8 cellular contexts compared by ENCODE assay signal in genomic region chr19:48492925-48493717, GRCh38. TPM values are rescaled to one million over a fixed set of nuclear protein-coding genes. Genes with fewer than 3 reads are reported as not detected.
DNase-seq lines count a peak whose midpoint lies in the region; ATAC-seq, FAIRE-seq and TF ChIP-seq lines count a peak whose summit lies in the region.

No MANE protein-coding gene starts in this region.

- no peak for TF ChIP-seq EP300 in HepG2 (IDR thresholded peaks at IDR 0.05; ENCODE audit: low read depth in 2 of 2, low read length in 2 of 2)
- TF ChIP-seq EP300 in HepG2 (CRISPR knock-in tag; IDR thresholded peaks at IDR 0.05; ENCODE audit: borderline replicate concordance): no peak

- H3K36me3 ChIP-seq in A673 (ENCODE audit: insufficient read depth, low read length, poor library complexity, severe bottlenecking) (no peaks in the 10 kb centered on the region), HepG2 (replicated peaks in 1 of 2; ENCODE audit: control insufficient read depth in 1 of 2, insufficient read depth in 2 of 2, low read length in 2 of 2) (no peaks in the 10 kb centered on the region; a peak in 1 of 5 replicates)

- POLR2A ChIA-PET in A673 (lab: Charles Lee; ENCODE audit: low non-redundant PET): interaction anchor here (0.5 to 0.6 kb wide), 6 partner anchors 30 to 1267 kb away, joined by 5 to 10 read pairs (median 9); partner anchors contain the start of gene RUVBL2
- POLR2A ChIA-PET in activated CD4-positive, alpha-beta T cell treated with anti-CD3 and anti-CD28 coated beads, Interleukin-2, amount 10 ng/mL, durations not matched to agents 7 days and 5 days (lab: Charles Lee): interaction anchor here (0.6 kb wide), 1 partner anchor 126 kb away, joined by 4 read pairs; the partner anchor contains the start of genes RPL18 and SPHK2
- POLR2A ChIA-PET in HepG2 (lab: Yijun Ruan, JAX): interaction anchor here (0.6 to 1.6 kb wide), 8 partner anchors 9 to 169 kb away, joined by 3 to 9 read pairs (median 4); partner anchors contain the start of genes RPL18 and SPHK2

- H3K4me1 Mint-ChIP-seq in activated CD4-positive, alpha-beta T cell treated with anti-CD3 and anti-CD28 coated beads, Interleukin-2, amount 10 ng/mL, durations not matched to agents 7 days and 5 days: peaks cover 46% of the 10 kb centered on the region
- peaks cover 49% of the 10 kb centered on the region for H3K4me1 Mint-ChIP-seq in dendritic cell treated with granulocyte-macrophage colony-stimulating factor and Interleukin-4, amounts not matched to agents 40 ng/mL and 50 ng/mL, for 4 days (ENCODE audit: low read depth)

- no peak overlapping the region for H3K9ac ChIP-seq in HepG2 (ENCODE audit: insufficient read depth, low read depth, low read length)

- TF ChIP-seq POLR2A in HepG2 (IDR thresholded peaks at IDR 0.05; ENCODE audit: insufficient read depth in 1 of 2, low read depth in 2 of 2, low read length in 2 of 2): no peak

- H3K36me3 Mint-ChIP-seq in activated CD4-positive, alpha-beta T cell treated with anti-CD3 and anti-CD28 coated beads, Interleukin-2, amount 10 ng/mL, durations not matched to agents 7 days and 5 days (ENCODE audit: low read depth): peaks cover 4% of the 10 kb centered on the region
- no peaks in the 10 kb centered on the region for H3K36me3 Mint-ChIP-seq in dendritic cell treated with granulocyte-macrophage colony-stimulating factor and Interleukin-4, amounts not matched to agents 40 ng/mL and 50 ng/mL, for 4 days (ENCODE audit: low read depth)

- in situ Hi-C loops in HepG2 (cut with HindIII; ENCODE audit: extremely low pct_ligation_motif_present, low pct_unique_long_range_greater_than_20kb): no loop called here

- no peak overlapping the region for H2AFZ ChIP-seq in HepG2 (ENCODE audit: low read length)

- H3K9me3 Mint-ChIP-seq in activated CD4-positive, alpha-beta T cell treated with anti-CD3 and anti-CD28 coated beads, Interleukin-2, amount 10 ng/mL, durations not matched to agents 7 days and 5 days: no peaks in the 10 kb centered on the region
- H3K9me3 Mint-ChIP-seq in dendritic cell treated with granulocyte-macrophage colony-stimulating factor and Interleukin-4, amounts not matched to agents 40 ng/mL and 50 ng/mL, for 4 days: no peaks in the 10 kb centered on the region

- ATAC-seq in GM18861 (IDR thresholded peaks at IDR 0.05; ENCODE audit: unreplicated experiment) (peak; percentile 49), HG03097 (IDR thresholded peaks at IDR 0.05; ENCODE audit: low FRiP score, unreplicated experiment) (peak; percentile 55), HepG2 (peak; percentile 86)

- H3K27ac ChIP-seq in A673 (ENCODE audit: low read depth, low read length, poor library complexity, severe bottlenecking): peak overlapping the region; percentile 77
- peak overlapping the region; percentile 22 for H3K27ac ChIP-seq in HepG2 (ENCODE audit: extremely low read length, insufficient read depth, low read length)

- CTCF ChIA-PET in A673 (lab: Charles Lee) (interaction anchor here (0.5 to 1.4 kb wide), 7 partner anchors 13 to 102 kb away, joined by 3 to 12 read pairs (median 7); partner anchors contain the start of genes KDELR1 and LMTK3), HepG2 (lab: Yijun Ruan, JAX; ENCODE audit: low intra/inter-chr PET ratio, low total read pairs) (no interaction called here)
- CTCF ChIA-PET in activated CD4-positive, alpha-beta T cell treated with anti-CD3 and anti-CD28 coated beads, Interleukin-2, amount 10 ng/mL, durations not matched to agents 7 days and 5 days (lab: Charles Lee): interaction anchor here (0.6 to 3.7 kb wide), 7 partner anchors 10 to 90 kb away, joined by 3 to 24 read pairs (median 3); no protein-coding TSS in a partner anchor

- H3K27me3 Mint-ChIP-seq in activated CD4-positive, alpha-beta T cell treated with anti-CD3 and anti-CD28 coated beads, Interleukin-2, amount 10 ng/mL, durations not matched to agents 7 days and 5 days: peaks cover 53% of the 10 kb centered on the region
- peaks cover 65% of the 10 kb centered on the region for H3K27me3 Mint-ChIP-seq in dendritic cell treated with granulocyte-macrophage colony-stimulating factor and Interleukin-4, amounts not matched to agents 40 ng/mL and 50 ng/mL, for 4 days

- no peak for TF ChIP-seq CTCF in A673 (conservative IDR thresholded peaks at IDR 0.05; ENCODE audit: low read depth, low read length)
- no peak for TF ChIP-seq CTCF in HepG2 (CRISPR knock-in tag; IDR thresholded peaks at IDR 0.05)

- peaks cover 31% of the 10 kb centered on the region for H3K4me1 ChIP-seq in A673 (ENCODE audit: insufficient read depth, low read length, poor library complexity, severe bottlenecking)
- H3K4me1 ChIP-seq in HepG2 (ENCODE audit: insufficient read depth, low read length): peaks cover 36% of the 10 kb centered on the region

- H3K4me2 ChIP-seq in HepG2 (ENCODE audit: low read depth, low read length): 0 out of 2 replicates have a peak overlapping the region, but pooled peaks have one; percentile 39

- H3K4me3 ChIP-seq in A673 (ENCODE audit: low read depth, low read length, poor library complexity, severe bottlenecking) (peak overlapping the region; percentile 61), HepG2 (replicated peaks in 1 of 3; ENCODE audit: insufficient read depth in 1 of 3, low read depth in 2 of 3, low read length in 3 of 3) (peak overlapping the region in 1 of 3 experiments; percentile 43; a peak in 1 of 6 replicates)

- 60% methylated on average over 47 of the region's 47 CpGs for WGBS in HepG2 (ENCODE audit: low lambda C conversion rate)

- peak overlapping the region; percentile 67 for H3K4me3 Mint-ChIP-seq in activated CD4-positive, alpha-beta T cell treated with anti-CD3 and anti-CD28 coated beads, Interleukin-2, amount 10 ng/mL, durations not matched to agents 7 days and 5 days
- peak overlapping the region; percentile 82 for H3K4me3 Mint-ChIP-seq in dendritic cell treated with granulocyte-macrophage colony-stimulating factor and Interleukin-4, amounts not matched to agents 40 ng/mL and 50 ng/mL, for 4 days

- no peaks in the 10 kb centered on the region for H3K27me3 ChIP-seq in A673 (replicated peaks; ENCODE audit: insufficient read depth, low read depth, low read length, poor library complexity)
- H3K27me3 ChIP-seq in HepG2 (ENCODE audit: control insufficient read depth in 1 of 2, insufficient read depth in 2 of 2, low read length in 2 of 2): no peaks in the 10 kb centered on the region

- intact Hi-C loops in A673 (cut with micrococcal nuclease; ENCODE audit: unreplicated experiment) (loop anchor here (5.0 kb wide), 1 partner anchor 171 kb away; a partner anchor contains a TSS), HepG2 (cut with micrococcal nuclease; ENCODE audit: unreplicated experiment) (no loop called here)
- intact Hi-C loops in dendritic cell treated with granulocyte-macrophage colony-stimulating factor and Interleukin-4, amounts not matched to agents 40 ng/mL and 50 ng/mL, for 4 days (cut with micrococcal nuclease): loop anchor here (1.0 to 5.0 kb wide), 2 partner anchors 24 to 114 kb away; partner anchors contain the start of genes CYTH2 and SPACA4

- peak overlapping the region; percentile 82 for H3K27ac Mint-ChIP-seq in activated CD4-positive, alpha-beta T cell treated with anti-CD3 and anti-CD28 coated beads, Interleukin-2, amount 10 ng/mL, durations not matched to agents 7 days and 5 days
- H3K27ac Mint-ChIP-seq in dendritic cell treated with granulocyte-macrophage colony-stimulating factor and Interleukin-4, amounts not matched to agents 40 ng/mL and 50 ng/mL, for 4 days: peak overlapping the region; percentile 90

- no peaks in the 10 kb centered on the region for H3K9me3 ChIP-seq in A673 (ENCODE audit: low read depth, low read length, poor library complexity, severe bottlenecking)
- no peaks in the 10 kb centered on the region for H3K9me3 ChIP-seq in HepG2 (ENCODE audit: low read length)

- BruUV-seq in A673 (replicated peaks; lab: Mats Ljungman, UMichigan) (no TSS peak), HepG2 (replicated peaks; lab: Mats Ljungman, UMichigan) (no TSS peak)

- DNase-seq in A673 (ENCODE audit: low spot score) (peak; percentile 98), NCI-H446 treated with DMSO at 0.1 percent for 48 hours (lab: John Stamatoyannopoulos, UW) (peak; percentile 94), HepG2 (ENCODE audit: low spot score) (peak; percentile 82)
- peak; percentile 91 for DNase-seq in activated CD4-positive, alpha-beta T cell treated with anti-CD3 and anti-CD28 coated beads, Interleukin-2, amount 10 ng/mL, durations not matched to agents 7 days and 5 days
- DNase-seq in stimulated activated CD4-positive, alpha-beta T cell treated with anti-CD3 and anti-CD28 coated beads, Interleukin-2, amount 100 ng/mL, for 48 hours: peak; percentile 72 to 83

- H3K79me2 ChIP-seq in HepG2 (ENCODE audit: insufficient read depth, low read length): no peaks in the 10 kb centered on the region

- H4K20me1 ChIP-seq in HepG2 (ENCODE audit: insufficient read depth, low read length): no peaks in the 10 kb centered on the region

- no peak for FAIRE-seq in HepG2 (lab: Jason Lieb, UNC)

- TF ChIP-seq RAD21 in HepG2 (CRISPR knock-in tag; IDR thresholded peaks at IDR 0.05): no peak

RNA-seq across cellular contexts. Expression of gene LMTK3, which starts 18.5 kb away (rescaled TPM):
- total RNA-seq in A673 (2021) (0.52 and 1.0 TPM in 2 replicates), HepG2 (2016; rRNA removed; fragmentation: Illumina TruSeq; extraction: Trizol) (0.22 and 0.29 TPM in 2 replicates)
- 1 to 10 TPM; 3.7 to 5.1 TPM for total RNA-seq in activated CD4-positive, alpha-beta T cell treated with anti-CD3 and anti-CD28 coated beads, Interleukin-2, amount 10 ng/mL, durations not matched to agents 7 days and 5 days
- total RNA-seq in HepG2 (2016; cell fraction: cytosol; rRNA removed; fragmentation: Illumina TruSeq; extraction: Trizol; ENCODE audit: low read depth): 0.10 and 0.18 TPM in 2 replicates
- 0.27 and 0.45 TPM in 2 replicates for total RNA-seq in HepG2 (2016; cell fraction: insoluble cytoplasmic fraction; rRNA removed; fragmentation: Illumina TruSeq; extraction: Trizol)
- 0.09 and 0.21 TPM in 2 replicates for total RNA-seq in HepG2 (2016; cell fraction: membrane; rRNA removed; fragmentation: Illumina TruSeq; extraction: Trizol)
- total RNA-seq in HepG2 (2016; cell fraction: nucleus; rRNA removed; fragmentation: Illumina TruSeq; extraction: Trizol): 0.38 and 0.47 TPM in 2 replicates
- polyA plus RNA-seq in HepG2 (2011; rRNA removed): 0.18 and 0.30 TPM in 2 replicates
- 0.10 and 0.19 TPM in 2 replicates for polyA plus RNA-seq in HepG2 (2011; cell fraction: cytosol; rRNA removed)
- 1.7 and 2.2 TPM in 2 replicates for polyA plus RNA-seq in HepG2 (2011; cell fraction: nucleus; rRNA removed)
- polyA plus RNA-seq in HepG2 (2012): 1.6 and 2.0 TPM in 2 replicates
- polyA plus RNA-seq in HepG2 (2016; cell fraction: cytosol; fragmentation: Illumina TruSeq; extraction: Trizol; ENCODE audit: low read depth): 0.05 and 0.07 TPM in 2 replicates
- 0.45 and 0.47 TPM in 2 replicates for polyA plus RNA-seq in HepG2 (2016; cell fraction: insoluble cytoplasmic fraction; fragmentation: Illumina TruSeq; extraction: Trizol; ENCODE audit: low read depth)
- polyA plus RNA-seq in HepG2 (2016; cell fraction: membrane; fragmentation: Illumina TruSeq; extraction: Trizol; ENCODE audit: low read depth): 0.09 and 0.14 TPM in 2 replicates
- polyA plus RNA-seq in HepG2 (2016; cell fraction: nucleus; fragmentation: Illumina TruSeq; extraction: Trizol; ENCODE audit: insufficient read depth, low read depth): 1.5 and 1.6 TPM in 2 replicates
- polyA minus RNA-seq in HepG2 (2011; rRNA and poly(A)+ RNA removed; ENCODE audit: low replicate concordance): 0.16 and 0.23 TPM in 2 replicates
- 0.18 and 0.69 TPM in 2 replicates for polyA minus RNA-seq in HepG2 (2011; cell fraction: cytosol; rRNA and poly(A)+ RNA removed)
- polyA minus RNA-seq in HepG2 (2011; cell fraction: nucleus; rRNA and poly(A)+ RNA removed): 0.25 and 0.39 TPM in 2 replicates

RNA-seq across cellular contexts. Expression of gene CYTH2, which starts 24.0 kb away (rescaled TPM):
- total RNA-seq in A673 (2021) (120 and 125 TPM in 2 replicates), HepG2 (2016; rRNA removed; fragmentation: Illumina TruSeq; extraction: Trizol) (9.6 and 16.5 TPM in 2 replicates)
- total RNA-seq in activated CD4-positive, alpha-beta T cell treated with anti-CD3 and anti-CD28 coated beads, Interleukin-2, amount 10 ng/mL, durations not matched to agents 7 days and 5 days: 10 to 100 TPM; 43.2 to 50.7 TPM
- 2.8 and 3.0 TPM in 2 replicates for total RNA-seq in HepG2 (2016; cell fraction: cytosol; rRNA removed; fragmentation: Illumina TruSeq; extraction: Trizol; ENCODE audit: low read depth)
- 8.4 and 15.9 TPM in 2 replicates for total RNA-seq in HepG2 (2016; cell fraction: insoluble cytoplasmic fraction; rRNA removed; fragmentation: Illumina TruSeq; extraction: Trizol)
- 4.9 and 7.0 TPM in 2 replicates for total RNA-seq in HepG2 (2016; cell fraction: membrane; rRNA removed; fragmentation: Illumina TruSeq; extraction: Trizol)
- 16.4 and 17.2 TPM in 2 replicates for total RNA-seq in HepG2 (2016; cell fraction: nucleus; rRNA removed; fragmentation: Illumina TruSeq; extraction: Trizol)
- polyA plus RNA-seq in HepG2 (2011; rRNA removed): 39.3 and 48.3 TPM in 2 replicates
- polyA plus RNA-seq in HepG2 (2011; cell fraction: cytosol; rRNA removed): 18.2 and 20.7 TPM in 2 replicates
- polyA plus RNA-seq in HepG2 (2011; cell fraction: nucleus; rRNA removed): 185 and 188 TPM in 2 replicates
- polyA plus RNA-seq in HepG2 (2012): 26.4 and 29.2 TPM in 2 replicates
- 3.2 and 3.5 TPM in 2 replicates for polyA plus RNA-seq in HepG2 (2016; cell fraction: cytosol; fragmentation: Illumina TruSeq; extraction: Trizol; ENCODE audit: low read depth)
- 14.6 and 14.8 TPM in 2 replicates for polyA plus RNA-seq in HepG2 (2016; cell fraction: insoluble cytoplasmic fraction; fragmentation: Illumina TruSeq; extraction: Trizol; ENCODE audit: low read depth)
- polyA plus RNA-seq in HepG2 (2016; cell fraction: membrane; fragmentation: Illumina TruSeq; extraction: Trizol; ENCODE audit: low read depth): 6.2 and 6.8 TPM in 2 replicates
- polyA plus RNA-seq in HepG2 (2016; cell fraction: nucleus; fragmentation: Illumina TruSeq; extraction: Trizol; ENCODE audit: insufficient read depth, low read depth): 61.4 and 71.7 TPM in 2 replicates
- polyA minus RNA-seq in HepG2 (2011; rRNA and poly(A)+ RNA removed; ENCODE audit: low replicate concordance): 37.0 and 50.0 TPM in 2 replicates
- polyA minus RNA-seq in HepG2 (2011; cell fraction: cytosol; rRNA and poly(A)+ RNA removed): 7.5 and 8.4 TPM in 2 replicates
- polyA minus RNA-seq in HepG2 (2011; cell fraction: nucleus; rRNA and poly(A)+ RNA removed): 37.6 and 43.0 TPM in 2 replicates

RNA-seq across cellular contexts. Expression of gene KCNJ14, which starts 37.7 kb away (rescaled TPM):
- 6.5 and 7.0 TPM in 2 replicates for total RNA-seq in A673 (2021)
- 1 to 10 TPM in 1 of 2 experiments, under 1 TPM in 1; 0.87 to 1.0 TPM for total RNA-seq in activated CD4-positive, alpha-beta T cell treated with anti-CD3 and anti-CD28 coated beads, Interleukin-2, amount 10 ng/mL, durations not matched to agents 7 days and 5 days
- 0.17 and 0.20 TPM in 2 replicates for total RNA-seq in HepG2 (2016; rRNA removed; fragmentation: Illumina TruSeq; extraction: Trizol)
- 0.09 TPM in 1 of 2 replicates, not detected in the other for total RNA-seq in HepG2 (2016; cell fraction: cytosol; rRNA removed; fragmentation: Illumina TruSeq; extraction: Trizol; ENCODE audit: low read depth)
- total RNA-seq in HepG2 (2016; cell fraction: insoluble cytoplasmic fraction; rRNA removed; fragmentation: Illumina TruSeq; extraction: Trizol): 0.15 and 0.19 TPM in 2 replicates
- 0.10 and 0.15 TPM in 2 replicates for total RNA-seq in HepG2 (2016; cell fraction: membrane; rRNA removed; fragmentation: Illumina TruSeq; extraction: Trizol)
- 0.25 and 0.43 TPM in 2 replicates for total RNA-seq in HepG2 (2016; cell fraction: nucleus; rRNA removed; fragmentation: Illumina TruSeq; extraction: Trizol)
- polyA plus RNA-seq in HepG2 (2011; rRNA removed): 0.46 and 0.51 TPM in 2 replicates
- polyA plus RNA-seq in HepG2 (2011; cell fraction: cytosol; rRNA removed): 0.14 and 0.17 TPM in 2 replicates
- polyA plus RNA-seq in HepG2 (2011; cell fraction: nucleus; rRNA removed): 3.1 and 3.8 TPM in 2 replicates
- polyA plus RNA-seq in HepG2 (2012): 0.72 and 0.89 TPM in 2 replicates
- polyA plus RNA-seq in HepG2 (2016; cell fraction: cytosol; fragmentation: Illumina TruSeq; extraction: Trizol; ENCODE audit: low read depth): 0.03 TPM in 1 of 2 replicates, not detected in the other
- 0.05 and 0.12 TPM in 2 replicates for polyA plus RNA-seq in HepG2 (2016; cell fraction: insoluble cytoplasmic fraction; fragmentation: Illumina TruSeq; extraction: Trizol; ENCODE audit: low read depth)
- 0.11 TPM in 1 of 2 replicates, not detected in the other for polyA plus RNA-seq in HepG2 (2016; cell fraction: membrane; fragmentation: Illumina TruSeq; extraction: Trizol; ENCODE audit: low read depth)
- 0.65 and 0.97 TPM in 2 replicates for polyA plus RNA-seq in HepG2 (2016; cell fraction: nucleus; fragmentation: Illumina TruSeq; extraction: Trizol; ENCODE audit: insufficient read depth, low read depth)
- 3.6 TPM in 2 replicates for polyA minus RNA-seq in HepG2 (2011; rRNA and poly(A)+ RNA removed; ENCODE audit: low replicate concordance)
- 0.20 and 0.35 TPM in 2 replicates for polyA minus RNA-seq in HepG2 (2011; cell fraction: cytosol; rRNA and poly(A)+ RNA removed)
- 2.0 and 2.4 TPM in 2 replicates for polyA minus RNA-seq in HepG2 (2011; cell fraction: nucleus; rRNA and poly(A)+ RNA removed)

RNA-seq across cellular contexts. Expression of gene GRWD1, which starts 47.3 kb away (rescaled TPM):
- total RNA-seq in A673 (2021): 86.4 and 109 TPM in 2 replicates
- 10 to 100 TPM; 31.0 to 35.2 TPM for total RNA-seq in activated CD4-positive, alpha-beta T cell treated with anti-CD3 and anti-CD28 coated beads, Interleukin-2, amount 10 ng/mL, durations not matched to agents 7 days and 5 days
- 46.6 and 52.3 TPM in 2 replicates for total RNA-seq in HepG2 (2016; rRNA removed; fragmentation: Illumina TruSeq; extraction: Trizol)
- total RNA-seq in HepG2 (2016; cell fraction: cytosol; rRNA removed; fragmentation: Illumina TruSeq; extraction: Trizol; ENCODE audit: low read depth): 5.2 and 5.4 TPM in 2 replicates
- total RNA-seq in HepG2 (2016; cell fraction: insoluble cytoplasmic fraction; rRNA removed; fragmentation: Illumina TruSeq; extraction: Trizol): 41.4 and 47.5 TPM in 2 replicates
- 11.1 and 15.5 TPM in 2 replicates for total RNA-seq in HepG2 (2016; cell fraction: membrane; rRNA removed; fragmentation: Illumina TruSeq; extraction: Trizol)
- total RNA-seq in HepG2 (2016; cell fraction: nucleus; rRNA removed; fragmentation: Illumina TruSeq; extraction: Trizol): 19.7 and 21.0 TPM in 2 replicates
- polyA plus RNA-seq in HepG2 (2011; rRNA removed): 10.8 and 13.4 TPM in 2 replicates
- 10.4 and 13.0 TPM in 2 replicates for polyA plus RNA-seq in HepG2 (2011; cell fraction: cytosol; rRNA removed)
- polyA plus RNA-seq in HepG2 (2011; cell fraction: nucleus; rRNA removed): 13.4 and 14.2 TPM in 2 replicates
- polyA plus RNA-seq in HepG2 (2012): 13.3 and 14.3 TPM in 2 replicates
- polyA plus RNA-seq in HepG2 (2016; cell fraction: cytosol; fragmentation: Illumina TruSeq; extraction: Trizol; ENCODE audit: low read depth): 4.1 and 4.4 TPM in 2 replicates
- 36.7 and 46.2 TPM in 2 replicates for polyA plus RNA-seq in HepG2 (2016; cell fraction: insoluble cytoplasmic fraction; fragmentation: Illumina TruSeq; extraction: Trizol; ENCODE audit: low read depth)
- polyA plus RNA-seq in HepG2 (2016; cell fraction: membrane; fragmentation: Illumina TruSeq; extraction: Trizol; ENCODE audit: low read depth): 5.9 and 7.9 TPM in 2 replicates
- polyA plus RNA-seq in HepG2 (2016; cell fraction: nucleus; fragmentation: Illumina TruSeq; extraction: Trizol; ENCODE audit: insufficient read depth, low read depth): 23.1 and 26.5 TPM in 2 replicates
- 25.6 and 30.2 TPM in 2 replicates for polyA minus RNA-seq in HepG2 (2011; rRNA and poly(A)+ RNA removed; ENCODE audit: low replicate concordance)
- polyA minus RNA-seq in HepG2 (2011; cell fraction: cytosol; rRNA and poly(A)+ RNA removed): 12.1 and 17.9 TPM in 2 replicates
- 13.7 and 20.3 TPM in 2 replicates for polyA minus RNA-seq in HepG2 (2011; cell fraction: nucleus; rRNA and poly(A)+ RNA removed)

RNA-seq across cellular contexts. Expression of gene SULT2B1, which starts 58.9 kb away (rescaled TPM):
- 0.24 and 0.60 TPM in 2 replicates for total RNA-seq in A673 (2021)
- total RNA-seq in activated CD4-positive, alpha-beta T cell treated with anti-CD3 and anti-CD28 coated beads, Interleukin-2, amount 10 ng/mL, durations not matched to agents 7 days and 5 days: under 1 TPM; 0.21 to 0.30 TPM
- not detected in 2 replicates for total RNA-seq in HepG2 (2016; rRNA removed; fragmentation: Illumina TruSeq; extraction: Trizol)
- not detected in 2 replicates for total RNA-seq in HepG2 (2016; cell fraction: cytosol; rRNA removed; fragmentation: Illumina TruSeq; extraction: Trizol; ENCODE audit: low read depth)
- not detected in 2 replicates for total RNA-seq in HepG2 (2016; cell fraction: insoluble cytoplasmic fraction; rRNA removed; fragmentation: Illumina TruSeq; extraction: Trizol)
- not detected in 2 replicates for total RNA-seq in HepG2 (2016; cell fraction: membrane; rRNA removed; fragmentation: Illumina TruSeq; extraction: Trizol)
- total RNA-seq in HepG2 (2016; cell fraction: nucleus; rRNA removed; fragmentation: Illumina TruSeq; extraction: Trizol): not detected in 2 replicates
- 0.07 and 0.13 TPM in 2 replicates for polyA plus RNA-seq in HepG2 (2011; rRNA removed)
- not detected in 2 replicates for polyA plus RNA-seq in HepG2 (2011; cell fraction: cytosol; rRNA removed)
- not detected in 2 replicates for polyA plus RNA-seq in HepG2 (2011; cell fraction: nucleus; rRNA removed)
- polyA plus RNA-seq in HepG2 (2012): 0.19 TPM in 1 of 2 replicates, not detected in the other
- polyA plus RNA-seq in HepG2 (2016; cell fraction: cytosol; fragmentation: Illumina TruSeq; extraction: Trizol; ENCODE audit: low read depth): 0.14 TPM in 1 of 2 replicates, not detected in the other
- polyA plus RNA-seq in HepG2 (2016; cell fraction: insoluble cytoplasmic fraction; fragmentation: Illumina TruSeq; extraction: Trizol; ENCODE audit: low read depth): not detected in 2 replicates
- not detected in 2 replicates for polyA plus RNA-seq in HepG2 (2016; cell fraction: membrane; fragmentation: Illumina TruSeq; extraction: Trizol; ENCODE audit: low read depth)
- polyA plus RNA-seq in HepG2 (2016; cell fraction: nucleus; fragmentation: Illumina TruSeq; extraction: Trizol; ENCODE audit: insufficient read depth, low read depth): not detected in 2 replicates
- 0.30 and 0.56 TPM in 2 replicates for polyA minus RNA-seq in HepG2 (2011; rRNA and poly(A)+ RNA removed; ENCODE audit: low replicate concordance)
- not detected in 2 replicates for polyA minus RNA-seq in HepG2 (2011; cell fraction: cytosol; rRNA and poly(A)+ RNA removed)
- not detected in 2 replicates for polyA minus RNA-seq in HepG2 (2011; cell fraction: nucleus; rRNA and poly(A)+ RNA removed)
